14 cellular contexts compared by ENCODE assay signal in genomic region chr6:1498491-1499113, GRCh38.
DNase-seq lines count a peak whose midpoint lies in the region; ATAC-seq, FAIRE-seq and TF ChIP-seq lines count a peak whose summit lies in the region.
"Had no signal": no experiment of that assay in that cellular context is flagged by ENCODE, and none has a peak within 500 bp of the region (broad histone marks: within the 10 kb centered on the region; RNA-seq: fewer than 3 reads in every experiment).

No MANE protein-coding gene starts in this region.

- FAIRE-seq in keratinocyte (lab: Jason Lieb, UNC) = no peak

- no peak overlapping the region for H3K4me2 ChIP-seq in keratinocyte (ENCODE audit: control insufficient read depth, extremely low read depth, insufficient read depth, low read depth, low read length)
- H3K4me2 ChIP-seq: BLaER1 treated with 17β-estradiol and CSF1 and Interleukin-3, amounts not matched to agents 10 nM and 100 nM had no signal

- H3K27me3 ChIP-seq in keratinocyte (ENCODE audit: control insufficient read depth, extremely low read depth, insufficient read depth, low read length) = peaks cover 4% of the 10 kb centered on the region
- H3K27me3 ChIP-seq: BLaER1 treated with 17β-estradiol and CSF1 and Interleukin-3, amounts not matched to agents 10 nM and 100 nM had no signal

- H3K36me3 ChIP-seq in HEK293 (ENCODE audit: control insufficient read depth in 2 of 2, insufficient read depth in 1 of 2, low read length in 2 of 2) (no peaks in the 10 kb centered on the region), keratinocyte (ENCODE audit: control insufficient read depth in 2 of 2, extremely low read depth in 1 of 2, insufficient read depth in 2 of 2, low read length in 2 of 2) (no peaks in the 10 kb centered on the region)
- H3K36me3 ChIP-seq: BLaER1 treated with 17β-estradiol and CSF1 and Interleukin-3, amounts not matched to agents 10 nM and 100 nM; prostate gland had no signal

- no peak for ATAC-seq in left lobe of liver
- ATAC-seq: stimulated activated naive B cell treated with anti-CD40 and anti-IgM and Interleukin-4, amounts not matched to agents 10 μg/mL and 1 μg/mL and 100 μg/mL, for 72 hours had no signal

- no peaks in the 10 kb centered on the region for H3K9me1 ChIP-seq in keratinocyte (ENCODE audit: control insufficient read depth, extremely low read depth, insufficient read depth, low read length)

- no peaks in the 10 kb centered on the region for H4K20me1 ChIP-seq in keratinocyte (ENCODE audit: control insufficient read depth, extremely low read depth, insufficient read depth, low read length)
- H4K20me1 ChIP-seq: BLaER1 treated with 17β-estradiol and CSF1 and Interleukin-3, amounts not matched to agents 10 nM and 100 nM had no signal

- H3K27ac ChIP-seq in HEK293 (ENCODE audit: extremely low read depth, low read depth, low read length) (no peak overlapping the region), keratinocyte (ENCODE audit: control insufficient read depth, insufficient read depth, low read length) (no peak overlapping the region)
- H3K27ac ChIP-seq: BLaER1 treated with 17β-estradiol and CSF1 and Interleukin-3, amounts not matched to agents 10 nM and 100 nM; prostate gland; RWPE1 had no signal

- no peak overlapping the region for H2AFZ ChIP-seq in keratinocyte (ENCODE audit: control insufficient read depth, low read length)

- POLR2A ChIA-PET in HEK293 (lab: Yijun Ruan, JAX) = no interaction called here

- H3K79me2 ChIP-seq in keratinocyte (ENCODE audit: control insufficient read depth, insufficient read depth, low read length) = no peaks in the 10 kb centered on the region

- peaks cover 3% of the 10 kb centered on the region for H3K4me1 Mint-ChIP-seq in progenitor cell of endocrine pancreas (ENCODE audit: low read depth)
- H3K4me1 Mint-ChIP-seq: central memory CD8-positive, alpha-beta T cell; stimulated activated naive B cell treated with anti-CD40 and anti-IgM and Interleukin-4, amounts not matched to agents 10 μg/mL and 1 μg/mL and 100 μg/mL, for 72 hours had no signal

- TF ChIP-seq CTCF in HEK293 (tag by site-specific recombination; IDR thresholded peaks at IDR 0.05) (peak; percentile 22; the same call in 1 of the 2 replicates), keratinocyte (optimal IDR thresholded peaks at IDR 0.05 in 1 of 3, IDR thresholded peaks at IDR 0.05 in 1 of 3, conservative IDR thresholded peaks at IDR 0.05 in 1 of 3; ENCODE audit: extremely low read depth in 1 of 3, insufficient read depth in 2 of 3, low read length in 3 of 3) (peak in 2 of 3 experiments; percentile 8 to 26), progenitor cell of endocrine pancreas (IDR thresholded peaks at IDR 0.05; ENCODE audit: unreplicated experiment) (no peak)

- H3K4me1 ChIP-seq in HEK293 (ENCODE audit: control insufficient read depth, insufficient read depth, low read length) (no peaks in the 10 kb centered on the region), keratinocyte (ENCODE audit: control insufficient read depth, extremely low read depth, insufficient read depth, low read length) (no peaks in the 10 kb centered on the region)
- H3K4me1 ChIP-seq: BLaER1 treated with 17β-estradiol and CSF1 and Interleukin-3, amounts not matched to agents 10 nM and 100 nM; prostate gland had no signal

- no peaks in the 10 kb centered on the region for H3K36me3 Mint-ChIP-seq in progenitor cell of endocrine pancreas (ENCODE audit: insufficient read depth)
- H3K36me3 Mint-ChIP-seq: stimulated activated naive B cell treated with anti-CD40 and anti-IgM and Interleukin-4, amounts not matched to agents 10 μg/mL and 1 μg/mL and 100 μg/mL, for 72 hours had no signal

- H3K9me3 Mint-ChIP-seq in progenitor cell of endocrine pancreas (ENCODE audit: low read depth) = peaks cover 7% of the 10 kb centered on the region
- H3K9me3 Mint-ChIP-seq: activated naive CD4-positive, alpha-beta T cell treated with anti-CD3 and anti-CD28 coated beads for 36 hours; central memory CD8-positive, alpha-beta T cell had no signal

- dilution Hi-C loops in keratinocyte (cut with MboI; ENCODE audit: extremely low pct_ligation_motif_present, low sequenced_read_pairs) = no loop called here

- peak; percentile 94 for DNase-seq in DMS 273 (lab: John Stamatoyannopoulos, UW; ENCODE audit: unreplicated experiment)
- DNase-seq in SK-MEL-5 (ENCODE audit: low read depth, low spot score) = peak; percentile 82
- no peak for DNase-seq in keratinocyte (ENCODE audit: low read depth, low spot score)
- DNase-seq in NCI-H510A (lab: John Stamatoyannopoulos, UW) = no peak
- no peak for DNase-seq in progenitor cell of endocrine pancreas (ENCODE audit: low spot score, unreplicated experiment)
- no peak for DNase-seq in middle frontal gyrus (ENCODE audit: extremely low spot score, low spot score)
- no peak for DNase-seq in left lobe of liver (ENCODE audit: low spot score)
- DNase-seq: activated naive CD4-positive, alpha-beta T cell treated with anti-CD3 and anti-CD28 coated beads for 36 hours; stimulated activated naive B cell treated with anti-CD40 and anti-IgM and Interleukin-4, amounts not matched to agents 10 μg/mL and 1 μg/mL and 100 μg/mL, for 72 hours had no signal

- H3K4me3 ChIP-seq in HEK293 (ENCODE audit: low read depth, low read length) (no peak overlapping the region), keratinocyte (ENCODE audit: control insufficient read depth in 2 of 3, extremely low read depth in 1 of 3, insufficient read depth in 2 of 3, low read depth in 1 of 3, low read length in 3 of 3) (no peak overlapping the region)
- H3K4me3 ChIP-seq: BLaER1 treated with 17β-estradiol and CSF1 and Interleukin-3, amounts not matched to agents 10 nM and 100 nM; prostate gland had no signal

- no peaks in the 10 kb centered on the region for H3K9me3 ChIP-seq in HEK293 (ENCODE audit: control insufficient read depth, insufficient read depth, low read depth, low read length)
- H3K9me3 ChIP-seq in keratinocyte (ENCODE audit: control insufficient read depth, low read depth, low read length) = peaks cover 5% of the 10 kb centered on the region
- H3K9me3 ChIP-seq: prostate gland had no signal

- H3K27me3 Mint-ChIP-seq in progenitor cell of endocrine pancreas = peaks cover 3% of the 10 kb centered on the region

- no peak overlapping the region for H3K9ac ChIP-seq in keratinocyte (ENCODE audit: control insufficient read depth, extremely low read depth, insufficient read depth, low read length)
- H3K9ac ChIP-seq: BLaER1 treated with 17β-estradiol and CSF1 and Interleukin-3, amounts not matched to agents 10 nM and 100 nM had no signal

- CTCF ChIA-PET in HEK293 (lab: Yijun Ruan, JAX) = interaction anchor here (0.6 to 1.0 kb wide), 2 partner anchors 25 to 95 kb away, joined by 3 to 5 read pairs; no protein-coding TSS in a partner anchor

- H3K4me3 Mint-ChIP-seq in progenitor cell of endocrine pancreas (ENCODE audit: low read depth) = no peak overlapping the region
- H3K4me3 Mint-ChIP-seq: activated naive CD4-positive, alpha-beta T cell treated with anti-CD3 and anti-CD28 coated beads for 36 hours; central memory CD8-positive, alpha-beta T cell; stimulated activated naive B cell treated with anti-CD40 and anti-IgM and Interleukin-4, amounts not matched to agents 10 μg/mL and 1 μg/mL and 100 μg/mL, for 72 hours had no signal

- in situ Hi-C loops in SK-MEL-5 (cut with HindIII; ENCODE audit: low pct_unique_long_range_greater_than_20kb, low sequenced_read_pairs) = no loop called here

- no peak overlapping the region for H3K27ac Mint-ChIP-seq in progenitor cell of endocrine pancreas
- H3K27ac Mint-ChIP-seq: activated naive CD4-positive, alpha-beta T cell treated with anti-CD3 and anti-CD28 coated beads for 36 hours; stimulated activated naive B cell treated with anti-CD40 and anti-IgM and Interleukin-4, amounts not matched to agents 10 μg/mL and 1 μg/mL and 100 μg/mL, for 72 hours had no signal

TF ChIP-seq in HEK293, 187 proteins besides CTCF, POLR2A, EP300 and RAD21 (continues in another document):
- no peak for TF ChIP-seq ZNF138 (tag by site-specific recombination; IDR thresholded peaks at IDR 0.05; ENCODE audit: borderline replicate concordance)
- no peak for TF ChIP-seq REST (tag by site-specific recombination; IDR thresholded peaks at IDR 0.05)
- no peak for TF ChIP-seq SCRT1 (tag by site-specific recombination; IDR thresholded peaks at IDR 0.05; ENCODE audit: borderline replicate concordance)
- no peak for TF ChIP-seq ZNF692 (tag by site-specific recombination; IDR thresholded peaks at IDR 0.05)
- no peak for TF ChIP-seq KLF1 (tag by site-specific recombination; IDR thresholded peaks at IDR 0.05)

Comparison
In these comparisons a context has a peak if more than half of its experiments do, and no peak if none do; other contexts are left out.
1. DNase-seq: peak in DMS 273 (single experiment) and SK-MEL-5 (single experiment); none in keratinocyte (single experiment), NCI-H510A (single experiment), progenitor cell of endocrine pancreas (single experiment), middle frontal gyrus (single experiment) and left lobe of liver (single experiment).